ENCODE assay signal across 28 cellular contexts in genomic region chrX:137297167-137297566, GRCh38.
"Had no signal": no experiment of that assay in that cellular context is flagged by ENCODE, and none has a peak within 500 bp of the region (broad histone marks: within the 10 kb centered on the region; RNA-seq: fewer than 3 reads in every experiment).

No MANE protein-coding gene starts in this region.

- H3K4me1 ChIP-seq: colonic mucosa, esophagus squamous epithelium, gastrocnemius medialis, heart right ventricle, left lung, lower lobe of right lung had no signal

- H3K4me1 Mint-ChIP-seq: mesothelial cell of epicardium, naive B cell had no signal

- H3K36me3 Mint-ChIP-seq: mesothelial cell of epicardium, naive B cell had no signal

- H3K27ac Mint-ChIP-seq: dendritic cell treated with granulocyte-macrophage colony-stimulating factor and Interleukin-4, amounts not matched to agents 40 ng/mL and 50 ng/mL, for 4 days; effector memory CD8-positive, alpha-beta T cell; endodermal cell; mesothelial cell of epicardium; naive B cell had no signal

- DNase-seq: colonic mucosa; cortex of kidney; effector CD8-positive, alpha-beta T cell; effector memory CD8-positive, alpha-beta T cell; endodermal cell; erythroblast; esophagus squamous epithelium; foreskin fibroblast; foreskin melanocyte; gastrocnemius medialis; glutamatergic neuron; head of caudate nucleus; heart right ventricle; hippocampal formation; left cardiac atrium; left lung; left ventricle myocardium superior; lower lobe of right lung; mesenchymal stem cell; mucosa of descending colon; naive B cell had no signal

- H3K9me3 Mint-ChIP-seq: dendritic cell treated with granulocyte-macrophage colony-stimulating factor and Interleukin-4, amounts not matched to agents 40 ng/mL and 50 ng/mL, for 4 days; effector memory CD8-positive, alpha-beta T cell had no signal

- ATAC-seq: effector memory CD8-positive, alpha-beta T cell; esophagus mucosa; gastrocnemius medialis; heart right ventricle; left cardiac atrium; left lung; left ventricle myocardium superior; lower lobe of right lung; mucosa of descending colon had no signal

- H3K36me3 ChIP-seq: colonic mucosa, esophagus squamous epithelium, gastrocnemius medialis, heart right ventricle, left lung, lower lobe of right lung had no signal

- H3K27me3 ChIP-seq: colonic mucosa, esophagus squamous epithelium, gastrocnemius medialis, heart right ventricle, left lung had no signal

- H3K4me3 ChIP-seq: colonic mucosa, esophagus squamous epithelium, gastrocnemius medialis, heart right ventricle, left lung, lower lobe of right lung, mucosa of descending colon had no signal

- H3K27ac ChIP-seq: colonic mucosa, epithelial cell of prostate, esophagus squamous epithelium, gastrocnemius medialis, heart right ventricle, left lung, lower lobe of right lung had no signal

- H3K27me3 Mint-ChIP-seq: dendritic cell treated with granulocyte-macrophage colony-stimulating factor and Interleukin-4, amounts not matched to agents 40 ng/mL and 50 ng/mL, for 4 days; effector memory CD8-positive, alpha-beta T cell; naive B cell had no signal

- FAIRE-seq: endometrium, islet of Langerhans, keratinocyte had no signal

- H3K4me3 Mint-ChIP-seq: dendritic cell treated with granulocyte-macrophage colony-stimulating factor and Interleukin-4, amounts not matched to agents 40 ng/mL and 50 ng/mL, for 4 days; effector memory CD8-positive, alpha-beta T cell; endodermal cell; mesothelial cell of epicardium; naive B cell had no signal

- H3K9me3 ChIP-seq: colonic mucosa, esophagus squamous epithelium, gastrocnemius medialis, heart right ventricle, left lung, lower lobe of right lung, mucosa of descending colon had no signal
